In the genomic region with DNA sequence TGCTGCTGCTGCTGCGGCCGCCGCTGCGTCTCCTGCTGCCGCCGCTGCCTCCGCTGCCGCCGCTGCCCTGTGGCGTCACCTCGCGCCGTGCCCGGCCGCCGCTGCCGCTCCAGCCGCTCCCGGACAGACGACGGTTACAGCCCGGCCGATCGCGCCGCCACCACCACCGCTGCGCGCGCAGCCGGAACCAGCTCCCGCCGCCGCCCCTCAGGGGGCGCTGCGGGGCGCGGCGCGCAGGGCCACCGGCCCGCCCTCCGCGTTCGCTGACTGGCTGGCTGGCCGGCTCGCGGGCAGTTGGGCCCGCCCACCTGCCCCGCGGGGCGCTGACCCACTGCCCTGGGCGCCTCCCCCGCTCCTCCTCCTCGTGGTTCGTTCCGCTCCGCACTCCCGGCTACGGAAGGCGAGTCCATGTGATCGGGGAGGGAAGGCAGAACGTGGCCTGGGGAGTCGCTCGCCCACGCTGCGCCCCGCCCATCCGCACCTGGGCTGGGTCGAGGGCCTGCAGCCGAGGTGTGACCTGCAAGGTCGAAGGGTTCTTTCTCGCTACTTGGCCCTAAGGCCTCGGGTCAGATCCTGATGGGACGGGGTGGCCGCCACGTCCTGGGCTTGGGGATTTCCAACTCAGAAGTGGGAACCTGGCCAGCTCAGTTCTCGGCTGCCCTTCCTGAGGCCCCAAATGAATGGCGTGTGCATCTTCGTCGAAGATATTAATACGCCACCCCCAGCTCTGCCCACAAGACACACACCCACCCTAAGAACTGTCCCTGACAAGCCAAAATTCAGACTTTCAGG, we compare ENCODE assay signal across 1 cellular context.
TF ChIP-seq lines count a peak whose summit lies in the region.

PTP4A2 (minus strand) TSS at position 185 of the 792 bp plus-strand sequence. CDS start 19,303 bp downstream, outside the sequence.

TF ChIP-seq in K562, 482 proteins besides CTCF, POLR2A, EP300 and RAD21 (continued from another document and continues in another):
- TF ChIP-seq ADNP (tag; IDR thresholded peaks at IDR 0.05) (no peak), DACH1 (IDR thresholded peaks at IDR 0.05; ENCODE audit: partially characterized antibody) (no peak), ZFP30 (CRISPR knock-in tag; IDR thresholded peaks at IDR 0.05; ENCODE audit: borderline replicate concordance) (no peak), SMC3 (conservative IDR thresholded peaks at IDR 0.05; ENCODE audit: insufficient read depth, low read depth, low read length) (peak; percentile 33), CBX3 (IDR thresholded peaks at IDR 0.05; ENCODE audit: borderline replicate concordance in 1 of 2, low read length in 2 of 2) (peak in 1 of 2 experiments; percentile 85; a peak in 2 of 3 replicates), RUNX1 (IDR thresholded peaks at IDR 0.05; ENCODE audit: low read depth) (no peak), CEBPG (CRISPR knock-in tag; IDR thresholded peaks at IDR 0.05) (0 out of 2 replicates have a peak, but pooled peaks have one; percentile 16), CEBPG (tag; conservative IDR thresholded peaks at IDR 0.05 in 1 of 2, IDR thresholded peaks at IDR 0.05 in 1 of 2) (no peak), ZNF239 (CRISPR knock-in tag; IDR thresholded peaks at IDR 0.05) (no peak), ZNF217 (CRISPR knock-in tag; IDR thresholded peaks at IDR 0.05) (no peak), SAFB (IDR thresholded peaks at IDR 0.05; ENCODE audit: borderline replicate concordance, low read depth, low read length) (peak; percentile 78), ZNF76 (CRISPR knock-in tag; IDR thresholded peaks at IDR 0.05; ENCODE audit: borderline replicate concordance) (0 out of 2 replicates have a peak, but pooled peaks have one; percentile 80), EP400 (IDR thresholded peaks at IDR 0.05) (peak; percentile 96), POLR2G (IDR thresholded peaks at IDR 0.05; ENCODE audit: low read depth, low read length) (peak; percentile 88), HLTF (IDR thresholded peaks at IDR 0.05) (peak; percentile 69; the same call in 1 of the 2 replicates), BDP1 (IDR thresholded peaks at IDR 0.05; ENCODE audit: insufficient read depth, insufficient read length) (no peak), ZNF561 (CRISPR knock-in tag; conservative IDR thresholded peaks at IDR 0.05) (no peak), ZNF280B (CRISPR knock-in tag; IDR thresholded peaks at IDR 0.05) (no peak), SIRT6 (IDR thresholded peaks at IDR 0.05; ENCODE audit: low read depth, low read length) (no peak), ZNF12 (CRISPR knock-in tag; IDR thresholded peaks at IDR 0.05) (no peak; the same call in 1 of the 2 replicates), SRSF9 (IDR thresholded peaks at IDR 0.05; ENCODE audit: borderline replicate concordance, low read depth, low read length) (no peak), PHTF2 (CRISPR knock-in tag; IDR thresholded peaks at IDR 0.05) (no peak), HMGXB4 (CRISPR knock-in tag; IDR thresholded peaks at IDR 0.05) (no peak; the same call in 1 of the 2 replicates), ZNF347 (CRISPR knock-in tag; IDR thresholded peaks at IDR 0.05; ENCODE audit: low read depth) (no peak), THRA (IDR thresholded peaks at IDR 0.05) (no peak), PRMT5 (CRISPR knock-in tag; IDR thresholded peaks at IDR 0.05) (no peak), HOMEZ (CRISPR knock-in tag; IDR thresholded peaks at IDR 0.05) (no peak), ZBTB8A (IDR thresholded peaks at IDR 0.05; ENCODE audit: partially characterized antibody) (no peak), ZBTB34 (CRISPR knock-in tag; IDR thresholded peaks at IDR 0.05) (no peak), CBFA2T3 (IDR thresholded peaks at IDR 0.05) (peak; percentile 71), TARDBP (IDR thresholded peaks at IDR 0.05) (peak; percentile 80), SP2 (IDR thresholded peaks at IDR 0.05; ENCODE audit: extremely low read depth, low read depth, low read length, poor library complexity, severe bottlenecking) (peak; percentile 40)
- TF ChIP-seq, protein P1, sequence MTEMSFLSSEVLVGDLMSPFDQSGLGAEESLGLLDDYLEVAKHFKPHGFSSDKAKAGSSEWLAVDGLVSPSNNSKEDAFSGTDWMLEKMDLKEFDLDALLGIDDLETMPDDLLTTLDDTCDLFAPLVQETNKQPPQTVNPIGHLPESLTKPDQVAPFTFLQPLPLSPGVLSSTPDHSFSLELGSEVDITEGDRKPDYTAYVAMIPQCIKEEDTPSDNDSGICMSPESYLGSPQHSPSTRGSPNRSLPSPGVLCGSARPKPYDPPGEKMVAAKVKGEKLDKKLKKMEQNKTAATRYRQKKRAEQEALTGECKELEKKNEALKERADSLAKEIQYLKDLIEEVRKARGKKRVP (CRISPR knock-in tag; IDR thresholded peaks at IDR 0.05), result no peak
- TF ChIP-seq, protein P2, sequence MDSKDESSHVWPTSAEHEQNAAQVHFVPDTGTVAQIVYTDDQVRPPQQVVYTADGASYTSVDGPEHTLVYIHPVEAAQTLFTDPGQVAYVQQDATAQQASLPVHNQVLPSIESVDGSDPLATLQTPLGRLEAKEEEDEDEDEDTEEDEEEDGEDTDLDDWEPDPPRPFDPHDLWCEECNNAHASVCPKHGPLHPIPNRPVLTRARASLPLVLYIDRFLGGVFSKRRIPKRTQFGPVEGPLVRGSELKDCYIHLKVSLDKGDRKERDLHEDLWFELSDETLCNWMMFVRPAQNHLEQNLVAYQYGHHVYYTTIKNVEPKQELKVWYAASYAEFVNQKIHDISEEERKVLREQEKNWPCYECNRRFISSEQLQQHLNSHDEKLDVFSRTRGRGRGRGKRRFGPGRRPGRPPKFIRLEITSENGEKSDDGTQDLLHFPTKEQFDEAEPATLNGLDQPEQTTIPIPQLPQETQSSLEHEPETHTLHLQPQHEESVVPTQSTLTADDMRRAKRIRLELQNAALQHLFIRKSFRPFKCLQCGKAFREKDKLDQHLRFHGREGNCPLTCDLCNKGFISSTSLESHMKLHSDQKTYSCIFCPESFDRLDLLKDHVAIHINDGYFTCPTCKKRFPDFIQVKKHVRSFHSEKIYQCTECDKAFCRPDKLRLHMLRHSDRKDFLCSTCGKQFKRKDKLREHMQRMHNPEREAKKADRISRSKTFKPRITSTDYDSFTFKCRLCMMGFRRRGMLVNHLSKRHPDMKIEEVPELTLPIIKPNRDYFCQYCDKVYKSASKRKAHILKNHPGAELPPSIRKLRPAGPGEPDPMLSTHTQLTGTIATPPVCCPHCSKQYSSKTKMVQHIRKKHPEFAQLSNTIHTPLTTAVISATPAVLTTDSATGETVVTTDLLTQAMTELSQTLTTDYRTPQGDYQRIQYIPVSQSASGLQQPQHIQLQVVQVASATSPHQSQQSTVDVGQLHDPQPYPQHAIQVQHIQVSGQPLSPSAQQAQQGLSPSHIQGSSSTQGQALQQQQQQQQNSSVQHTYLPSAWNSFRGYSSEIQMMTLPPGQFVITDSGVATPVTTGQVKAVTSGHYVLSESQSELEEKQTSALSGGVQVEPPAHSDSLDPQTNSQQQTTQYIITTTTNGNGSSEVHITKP (IDR thresholded peaks at IDR 0.05; ENCODE audit: partially characterized antibody), result peak; percentile 99
- TF ChIP-seq, protein P3, sequence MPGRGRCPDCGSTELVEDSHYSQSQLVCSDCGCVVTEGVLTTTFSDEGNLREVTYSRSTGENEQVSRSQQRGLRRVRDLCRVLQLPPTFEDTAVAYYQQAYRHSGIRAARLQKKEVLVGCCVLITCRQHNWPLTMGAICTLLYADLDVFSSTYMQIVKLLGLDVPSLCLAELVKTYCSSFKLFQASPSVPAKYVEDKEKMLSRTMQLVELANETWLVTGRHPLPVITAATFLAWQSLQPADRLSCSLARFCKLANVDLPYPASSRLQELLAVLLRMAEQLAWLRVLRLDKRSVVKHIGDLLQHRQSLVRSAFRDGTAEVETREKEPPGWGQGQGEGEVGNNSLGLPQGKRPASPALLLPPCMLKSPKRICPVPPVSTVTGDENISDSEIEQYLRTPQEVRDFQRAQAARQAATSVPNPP (IDR thresholded peaks at IDR 0.05; ENCODE audit: borderline replicate concordance, insufficient read depth, insufficient read length), result no peak
- TF ChIP-seq, protein P4, sequence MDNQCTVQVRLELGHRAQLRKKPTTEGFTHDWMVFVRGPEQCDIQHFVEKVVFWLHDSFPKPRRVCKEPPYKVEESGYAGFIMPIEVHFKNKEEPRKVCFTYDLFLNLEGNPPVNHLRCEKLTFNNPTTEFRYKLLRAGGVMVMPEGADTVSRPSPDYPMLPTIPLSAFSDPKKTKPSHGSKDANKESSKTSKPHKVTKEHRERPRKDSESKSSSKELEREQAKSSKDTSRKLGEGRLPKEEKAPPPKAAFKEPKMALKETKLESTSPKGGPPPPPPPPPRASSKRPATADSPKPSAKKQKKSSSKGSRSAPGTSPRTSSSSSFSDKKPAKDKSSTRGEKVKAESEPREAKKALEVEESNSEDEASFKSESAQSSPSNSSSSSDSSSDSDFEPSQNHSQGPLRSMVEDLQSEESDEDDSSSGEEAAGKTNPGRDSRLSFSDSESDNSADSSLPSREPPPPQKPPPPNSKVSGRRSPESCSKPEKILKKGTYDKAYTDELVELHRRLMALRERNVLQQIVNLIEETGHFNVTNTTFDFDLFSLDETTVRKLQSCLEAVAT (IDR thresholded peaks at IDR 0.05), result peak in 1 of 2 experiments; percentile 41; a peak in 1 of 4 replicates
- TF ChIP-seq, protein P5, sequence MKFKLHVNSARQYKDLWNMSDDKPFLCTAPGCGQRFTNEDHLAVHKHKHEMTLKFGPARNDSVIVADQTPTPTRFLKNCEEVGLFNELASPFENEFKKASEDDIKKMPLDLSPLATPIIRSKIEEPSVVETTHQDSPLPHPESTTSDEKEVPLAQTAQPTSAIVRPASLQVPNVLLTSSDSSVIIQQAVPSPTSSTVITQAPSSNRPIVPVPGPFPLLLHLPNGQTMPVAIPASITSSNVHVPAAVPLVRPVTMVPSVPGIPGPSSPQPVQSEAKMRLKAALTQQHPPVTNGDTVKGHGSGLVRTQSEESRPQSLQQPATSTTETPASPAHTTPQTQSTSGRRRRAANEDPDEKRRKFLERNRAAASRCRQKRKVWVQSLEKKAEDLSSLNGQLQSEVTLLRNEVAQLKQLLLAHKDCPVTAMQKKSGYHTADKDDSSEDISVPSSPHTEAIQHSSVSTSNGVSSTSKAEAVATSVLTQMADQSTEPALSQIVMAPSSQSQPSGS (CRISPR knock-in tag; IDR thresholded peaks at IDR 0.05), result no peak
- TF ChIP-seq, protein P6, sequence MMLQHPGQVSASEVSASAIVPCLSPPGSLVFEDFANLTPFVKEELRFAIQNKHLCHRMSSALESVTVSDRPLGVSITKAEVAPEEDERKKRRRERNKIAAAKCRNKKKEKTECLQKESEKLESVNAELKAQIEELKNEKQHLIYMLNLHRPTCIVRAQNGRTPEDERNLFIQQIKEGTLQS (IDR thresholded peaks at IDR 0.05), result no peak; the same call in 1 of the 2 replicates
- TF ChIP-seq, protein P6 (CRISPR knock-in tag; conservative IDR thresholded peaks at IDR 0.05), result peak; percentile 81; the same call in 1 of the 2 replicates
